Comparison of ENCODE assay signal across 24 cellular contexts in genomic region chr21:30251781-30252180, GRCh38. TPM values are rescaled to one million over a fixed set of nuclear protein-coding genes. Genes with fewer than 3 reads are reported as not detected.
"Had no signal": no experiment of that assay in that cellular context is flagged by ENCODE, and none has a peak within 500 bp of the region (broad histone marks: within the 10 kb centered on the region; RNA-seq: fewer than 3 reads in every experiment).

No MANE protein-coding gene starts in this region.

- H3K36me3 ChIP-seq: colonic mucosa, esophagus muscularis mucosa, neutrophil, right atrium auricular region, sigmoid colon had no signal

- H3K9me3 Mint-ChIP-seq: endodermal cell had no signal

- H3K27me3 ChIP-seq: colonic mucosa, esophagus muscularis mucosa, neutrophil, right atrium auricular region, sigmoid colon had no signal

- H3K4me1 Mint-ChIP-seq: naive thymus-derived CD8-positive, alpha-beta T cell had no signal

- H3K27ac Mint-ChIP-seq: endodermal cell; naive thymus-derived CD8-positive, alpha-beta T cell had no signal

- H3K4me1 ChIP-seq: colonic mucosa, esophagus muscularis mucosa, right atrium auricular region, sigmoid colon had no signal

- ATAC-seq: left lobe of liver; mucosa of descending colon; naive thymus-derived CD8-positive, alpha-beta T cell had no signal

- H3K4me3 Mint-ChIP-seq: endodermal cell; naive thymus-derived CD8-positive, alpha-beta T cell had no signal

- H3K4me3 ChIP-seq: colonic mucosa, esophagus muscularis mucosa, mucosa of descending colon, right atrium auricular region, sigmoid colon had no signal

- H3K27ac ChIP-seq: colonic mucosa, esophagus muscularis mucosa, neutrophil, right atrium auricular region, sigmoid colon had no signal

- DNase-seq: colonic mucosa; effector CD4-positive, alpha-beta T cell; endodermal cell; foreskin melanocyte; head of caudate nucleus; hypothalamus; kidney glomerular epithelial cell; mucosa of descending colon; naive thymus-derived CD8-positive, alpha-beta T cell; sigmoid colon; small intestine; stimulated activated CD4-positive, alpha-beta T cell treated with anti-CD3 and anti-CD28 coated beads, Interleukin-12 subunit alpha, Interleukin-12 subunit beta, amount 100 ng/mL, for 4 hours; stimulated activated naive CD4-positive, alpha-beta T cell treated with Interleukin-2 at 50 U/mL for 16 hours; trophoblast cell had no signal

- H3K36me3 Mint-ChIP-seq: naive thymus-derived CD8-positive, alpha-beta T cell had no signal

- H3K9me3 ChIP-seq: colonic mucosa, mucosa of descending colon, neutrophil, sigmoid colon had no signal

RNA-seq across cellular contexts. Expression of gene KRTAP24-1, which starts 31.0 kb away (rescaled TPM):
- total RNA-seq: cerebellum; colonic mucosa; dermis microvascular lymphatic vessel endothelial cell; endodermal cell; endothelial cell of umbilical vein; esophagus muscularis mucosa; left lobe of liver; mucosa of descending colon; naive thymus-derived CD8-positive, alpha-beta T cell; osteoblast; pulmonary artery endothelial cell; right atrium auricular region; sigmoid colon had no signal

RNA-seq across cellular contexts. Expression of gene CLDN8, which starts 35.9 kb away (rescaled TPM):
- total RNA-seq: cerebellum; dermis microvascular lymphatic vessel endothelial cell; endodermal cell; endothelial cell of umbilical vein; esophagus muscularis mucosa; left lobe of liver; naive thymus-derived CD8-positive, alpha-beta T cell; osteoblast; pulmonary artery endothelial cell; right atrium auricular region had no signal

RNA-seq across cellular contexts. Expression of gene KRTAP25-1, which starts 37.5 kb away (rescaled TPM):
- total RNA-seq: cerebellum; colonic mucosa; dermis microvascular lymphatic vessel endothelial cell; endodermal cell; endothelial cell of umbilical vein; esophagus muscularis mucosa; left lobe of liver; lower leg skin; mucosa of descending colon; naive thymus-derived CD8-positive, alpha-beta T cell; osteoblast; pulmonary artery endothelial cell; right atrium auricular region; sigmoid colon had no signal
